Comparison of ENCODE assay signal across 1 cellular context in the genomic region with DNA sequence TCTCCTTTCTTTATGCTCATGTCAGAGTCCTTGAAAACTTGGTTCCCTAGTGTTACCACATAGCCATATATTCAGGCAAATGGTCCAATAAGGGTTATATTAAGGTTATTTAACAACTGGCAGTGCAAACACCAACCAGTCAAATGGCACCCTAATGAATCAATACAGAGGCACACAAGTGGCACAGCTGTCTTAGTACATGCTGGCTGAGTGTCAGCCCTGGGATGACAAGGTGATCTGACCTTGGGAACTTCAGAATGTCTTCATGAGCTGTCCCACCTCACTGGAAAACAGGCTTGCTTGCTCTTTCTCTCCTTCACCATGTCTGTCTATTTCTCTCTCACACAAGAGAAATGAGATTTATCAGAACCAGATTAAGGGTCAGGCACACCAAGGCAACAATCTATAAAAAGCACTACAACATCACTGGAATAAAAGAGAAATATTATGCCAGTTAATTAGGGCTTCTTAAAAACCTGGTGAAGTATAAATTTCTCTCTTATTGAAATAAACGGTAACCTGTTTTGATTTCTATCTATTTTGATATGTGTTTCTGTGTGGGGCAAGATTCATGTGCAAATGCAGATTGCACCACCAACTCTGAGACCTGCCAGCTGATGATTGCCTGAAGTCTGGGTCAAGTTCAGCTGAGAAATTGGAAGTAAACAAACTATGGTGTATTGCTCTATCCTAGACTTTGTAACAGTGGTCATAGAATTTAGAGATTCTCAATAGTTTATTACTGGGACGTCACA.
TF ChIP-seq lines count a peak whose summit lies in the region.

No MANE protein-coding gene starts in this region.

TF ChIP-seq in GM23338, 12 proteins besides CTCF, POLR2A, EP300 and RAD21:
- TF ChIP-seq, protein P1, sequence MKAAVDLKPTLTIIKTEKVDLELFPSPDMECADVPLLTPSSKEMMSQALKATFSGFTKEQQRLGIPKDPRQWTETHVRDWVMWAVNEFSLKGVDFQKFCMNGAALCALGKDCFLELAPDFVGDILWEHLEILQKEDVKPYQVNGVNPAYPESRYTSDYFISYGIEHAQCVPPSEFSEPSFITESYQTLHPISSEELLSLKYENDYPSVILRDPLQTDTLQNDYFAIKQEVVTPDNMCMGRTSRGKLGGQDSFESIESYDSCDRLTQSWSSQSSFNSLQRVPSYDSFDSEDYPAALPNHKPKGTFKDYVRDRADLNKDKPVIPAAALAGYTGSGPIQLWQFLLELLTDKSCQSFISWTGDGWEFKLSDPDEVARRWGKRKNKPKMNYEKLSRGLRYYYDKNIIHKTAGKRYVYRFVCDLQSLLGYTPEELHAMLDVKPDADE (IDR thresholded peaks at IDR 0.05): no peak
- TF ChIP-seq, protein P2, sequence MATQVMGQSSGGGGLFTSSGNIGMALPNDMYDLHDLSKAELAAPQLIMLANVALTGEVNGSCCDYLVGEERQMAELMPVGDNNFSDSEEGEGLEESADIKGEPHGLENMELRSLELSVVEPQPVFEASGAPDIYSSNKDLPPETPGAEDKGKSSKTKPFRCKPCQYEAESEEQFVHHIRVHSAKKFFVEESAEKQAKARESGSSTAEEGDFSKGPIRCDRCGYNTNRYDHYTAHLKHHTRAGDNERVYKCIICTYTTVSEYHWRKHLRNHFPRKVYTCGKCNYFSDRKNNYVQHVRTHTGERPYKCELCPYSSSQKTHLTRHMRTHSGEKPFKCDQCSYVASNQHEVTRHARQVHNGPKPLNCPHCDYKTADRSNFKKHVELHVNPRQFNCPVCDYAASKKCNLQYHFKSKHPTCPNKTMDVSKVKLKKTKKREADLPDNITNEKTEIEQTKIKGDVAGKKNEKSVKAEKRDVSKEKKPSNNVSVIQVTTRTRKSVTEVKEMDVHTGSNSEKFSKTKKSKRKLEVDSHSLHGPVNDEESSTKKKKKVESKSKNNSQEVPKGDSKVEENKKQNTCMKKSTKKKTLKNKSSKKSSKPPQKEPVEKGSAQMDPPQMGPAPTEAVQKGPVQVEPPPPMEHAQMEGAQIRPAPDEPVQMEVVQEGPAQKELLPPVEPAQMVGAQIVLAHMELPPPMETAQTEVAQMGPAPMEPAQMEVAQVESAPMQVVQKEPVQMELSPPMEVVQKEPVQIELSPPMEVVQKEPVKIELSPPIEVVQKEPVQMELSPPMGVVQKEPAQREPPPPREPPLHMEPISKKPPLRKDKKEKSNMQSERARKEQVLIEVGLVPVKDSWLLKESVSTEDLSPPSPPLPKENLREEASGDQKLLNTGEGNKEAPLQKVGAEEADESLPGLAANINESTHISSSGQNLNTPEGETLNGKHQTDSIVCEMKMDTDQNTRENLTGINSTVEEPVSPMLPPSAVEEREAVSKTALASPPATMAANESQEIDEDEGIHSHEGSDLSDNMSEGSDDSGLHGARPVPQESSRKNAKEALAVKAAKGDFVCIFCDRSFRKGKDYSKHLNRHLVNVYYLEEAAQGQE (IDR thresholded peaks at IDR 0.05; ENCODE audit: unreplicated experiment): no peak
- no peak for TF ChIP-seq POLR2AphosphoS5 (IDR thresholded peaks at IDR 0.05; ENCODE audit: low read depth)
- no peak for TF ChIP-seq JUNB (IDR thresholded peaks at IDR 0.05; ENCODE audit: unreplicated experiment)
- no peak for TF ChIP-seq CREB1 (CRISPR knock-in tag; IDR thresholded peaks at IDR 0.05; ENCODE audit: low read depth)
- no peak for TF ChIP-seq ZNF331 (CRISPR knock-in tag; IDR thresholded peaks at IDR 0.05; ENCODE audit: low read depth)
- no peak for TF ChIP-seq NANOG (IDR thresholded peaks at IDR 0.05; ENCODE audit: borderline replicate concordance)
- no peak for TF ChIP-seq EZH2phosphoT487 (IDR thresholded peaks at IDR 0.05; ENCODE audit: unreplicated experiment)
- TF ChIP-seq, protein P3, sequence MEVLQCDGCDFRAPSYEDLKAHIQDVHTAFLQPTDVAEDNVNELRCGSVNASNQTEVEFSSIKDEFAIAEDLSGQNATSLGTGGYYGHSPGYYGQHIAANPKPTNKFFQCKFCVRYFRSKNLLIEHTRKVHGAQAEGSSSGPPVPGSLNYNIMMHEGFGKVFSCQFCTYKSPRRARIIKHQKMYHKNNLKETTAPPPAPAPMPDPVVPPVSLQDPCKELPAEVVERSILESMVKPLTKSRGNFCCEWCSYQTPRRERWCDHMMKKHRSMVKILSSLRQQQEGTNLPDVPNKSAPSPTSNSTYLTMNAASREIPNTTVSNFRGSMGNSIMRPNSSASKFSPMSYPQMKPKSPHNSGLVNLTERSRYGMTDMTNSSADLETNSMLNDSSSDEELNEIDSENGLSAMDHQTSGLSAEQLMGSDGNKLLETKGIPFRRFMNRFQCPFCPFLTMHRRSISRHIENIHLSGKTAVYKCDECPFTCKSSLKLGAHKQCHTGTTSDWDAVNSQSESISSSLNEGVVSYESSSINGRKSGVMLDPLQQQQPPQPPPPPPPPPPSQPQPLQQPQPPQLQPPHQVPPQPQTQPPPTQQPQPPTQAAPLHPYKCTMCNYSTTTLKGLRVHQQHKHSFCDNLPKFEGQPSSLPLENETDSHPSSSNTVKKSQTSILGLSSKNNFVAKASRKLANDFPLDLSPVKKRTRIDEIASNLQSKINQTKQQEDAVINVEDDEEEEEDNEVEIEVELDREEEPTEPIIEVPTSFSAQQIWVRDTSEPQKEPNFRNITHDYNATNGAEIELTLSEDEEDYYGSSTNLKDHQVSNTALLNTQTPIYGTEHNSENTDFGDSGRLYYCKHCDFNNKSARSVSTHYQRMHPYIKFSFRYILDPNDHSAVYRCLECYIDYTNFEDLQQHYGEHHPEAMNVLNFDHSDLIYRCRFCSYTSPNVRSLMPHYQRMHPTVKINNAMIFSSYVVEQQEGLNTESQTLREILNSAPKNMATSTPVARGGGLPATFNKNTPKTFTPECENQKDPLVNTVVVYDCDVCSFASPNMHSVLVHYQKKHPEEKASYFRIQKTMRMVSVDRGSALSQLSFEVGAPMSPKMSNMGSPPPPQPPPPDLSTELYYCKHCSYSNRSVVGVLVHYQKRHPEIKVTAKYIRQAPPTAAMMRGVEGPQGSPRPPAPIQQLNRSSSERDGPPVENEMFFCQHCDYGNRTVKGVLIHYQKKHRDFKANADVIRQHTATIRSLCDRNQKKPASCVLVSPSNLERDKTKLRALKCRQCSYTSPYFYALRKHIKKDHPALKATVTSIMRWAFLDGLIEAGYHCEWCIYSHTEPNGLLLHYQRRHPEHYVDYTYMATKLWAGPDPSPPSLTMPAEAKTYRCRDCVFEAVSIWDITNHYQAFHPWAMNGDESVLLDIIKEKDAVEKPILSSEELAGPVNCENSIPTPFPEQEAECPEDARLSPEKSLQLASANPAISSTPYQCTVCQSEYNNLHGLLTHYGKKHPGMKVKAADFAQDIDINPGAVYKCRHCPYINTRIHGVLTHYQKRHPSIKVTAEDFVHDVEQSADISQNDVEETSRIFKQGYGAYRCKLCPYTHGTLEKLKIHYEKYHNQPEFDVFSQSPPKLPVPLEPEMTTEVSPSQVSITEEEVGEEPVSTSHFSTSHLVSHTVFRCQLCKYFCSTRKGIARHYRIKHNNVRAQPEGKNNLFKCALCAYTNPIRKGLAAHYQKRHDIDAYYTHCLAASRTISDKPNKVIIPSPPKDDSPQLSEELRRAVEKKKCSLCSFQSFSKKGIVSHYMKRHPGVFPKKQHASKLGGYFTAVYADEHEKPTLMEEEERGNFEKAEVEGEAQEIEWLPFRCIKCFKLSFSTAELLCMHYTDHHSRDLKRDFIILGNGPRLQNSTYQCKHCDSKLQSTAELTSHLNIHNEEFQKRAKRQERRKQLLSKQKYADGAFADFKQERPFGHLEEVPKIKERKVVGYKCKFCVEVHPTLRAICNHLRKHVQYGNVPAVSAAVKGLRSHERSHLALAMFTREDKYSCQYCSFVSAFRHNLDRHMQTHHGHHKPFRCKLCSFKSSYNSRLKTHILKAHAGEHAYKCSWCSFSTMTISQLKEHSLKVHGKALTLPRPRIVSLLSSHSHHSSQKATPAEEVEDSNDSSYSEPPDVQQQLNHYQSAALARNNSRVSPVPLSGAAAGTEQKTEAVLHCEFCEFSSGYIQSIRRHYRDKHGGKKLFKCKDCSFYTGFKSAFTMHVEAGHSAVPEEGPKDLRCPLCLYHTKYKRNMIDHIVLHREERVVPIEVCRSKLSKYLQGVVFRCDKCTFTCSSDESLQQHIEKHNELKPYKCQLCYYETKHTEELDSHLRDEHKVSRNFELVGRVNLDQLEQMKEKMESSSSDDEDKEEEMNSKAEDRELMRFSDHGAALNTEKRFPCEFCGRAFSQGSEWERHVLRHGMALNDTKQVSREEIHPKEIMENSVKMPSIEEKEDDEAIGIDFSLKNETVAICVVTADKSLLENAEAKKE (CRISPR knock-in tag; IDR thresholded peaks at IDR 0.05): no peak
- TF ChIP-seq STAT1 (IDR thresholded peaks at IDR 0.05; ENCODE audit: unreplicated experiment): no peak
- no peak for TF ChIP-seq ZNF114 (CRISPR knock-in tag; IDR thresholded peaks at IDR 0.05)
- no peak for TF ChIP-seq EZH2 (IDR thresholded peaks at IDR 0.05; ENCODE audit: low read depth, unreplicated experiment)
